Comparison of ENCODE assay signal across 19 cellular contexts in the genomic region with DNA sequence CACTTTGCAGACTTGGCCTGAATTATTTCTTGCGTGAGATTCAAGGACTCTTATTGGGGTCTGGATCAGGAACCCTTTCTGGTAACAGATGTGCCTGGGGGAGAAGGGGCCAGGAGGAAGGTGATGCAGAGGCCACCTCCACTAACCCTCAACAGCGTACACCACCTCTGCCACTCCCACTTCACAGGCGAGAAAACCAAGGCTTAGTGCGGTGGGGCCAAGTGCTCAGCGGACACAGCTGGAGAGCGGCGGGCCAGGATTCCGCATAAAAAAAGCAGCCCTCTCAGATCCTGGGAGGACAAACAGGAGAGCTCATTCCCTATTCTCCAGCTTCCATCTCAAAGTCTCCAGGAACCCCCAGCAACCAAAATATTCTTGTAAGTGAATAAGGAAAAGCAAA.
"Had no signal": no experiment of that assay in that cellular context is flagged by ENCODE, and none has a peak within 500 bp of the region (broad histone marks: within the 10 kb centered on the region; RNA-seq: fewer than 3 reads in every experiment).

No MANE protein-coding gene starts in this region.

- H3K36me3 Mint-ChIP-seq: naive B cell, type B pancreatic cell had no signal

- FAIRE-seq: small intestine had no signal

- H3K4me3 ChIP-seq: colonic mucosa, heart left ventricle, ovary, suprapubic skin, thyroid gland, uterus had no signal

- H3K27me3 ChIP-seq: colonic mucosa, ovary, suprapubic skin, thyroid gland, uterus had no signal

- H3K36me3 ChIP-seq: colonic mucosa, heart left ventricle, ovary, suprapubic skin, thyroid gland, uterus had no signal

- H3K4me1 ChIP-seq: colonic mucosa, heart left ventricle, suprapubic skin, thyroid gland, uterus had no signal

- H3K4me3 Mint-ChIP-seq: naive B cell, type B pancreatic cell had no signal

- H3K9me3 ChIP-seq: colonic mucosa, ovary, thyroid gland, uterus had no signal

- H3K27ac Mint-ChIP-seq: progenitor cell of endocrine pancreas, type B pancreatic cell had no signal

- DNase-seq: colonic mucosa; dermis blood vessel endothelial cell; effector CD4-positive, alpha-beta T cell; foreskin melanocyte; heart left ventricle; left colon; left ventricle myocardium superior; mesendoderm; naive B cell; ovary; small intestine; stimulated activated CD4-positive, alpha-beta T cell treated with anti-CD3 and anti-CD28 coated beads, Interleukin-12 subunit alpha, Interleukin-12 subunit beta, amount 100 ng/mL, for 4 hours; stimulated activated naive CD8-positive, alpha-beta T cell treated with anti-CD3 and anti-CD28 coated beads, Interleukin-15, Interleukin-2, amounts not matched to agents 100 U/mL and 50 U/mL, for 24 hours; thyroid gland; uterus had no signal

- H3K9me3 Mint-ChIP-seq: type B pancreatic cell had no signal

- H3K27ac ChIP-seq: colonic mucosa, heart left ventricle, ovary, suprapubic skin, thyroid gland, uterus had no signal

- ATAC-seq: heart left ventricle; left colon; left ventricle myocardium superior; right cardiac atrium; stimulated activated naive CD8-positive, alpha-beta T cell treated with anti-CD3 and anti-CD28 coated beads, Interleukin-15, Interleukin-2, amounts not matched to agents 100 U/mL and 50 U/mL, for 24 hours had no signal
